In genomic region chr3:56321383-56321782, GRCh38 we compare ENCODE assay signal across 18 cellular contexts.
DNase-seq lines count a peak whose midpoint lies in the region; ATAC-seq and TF ChIP-seq lines count a peak whose summit lies in the region.
"Had no signal": no experiment of that assay in that cellular context is flagged by ENCODE, and none has a peak within 500 bp of the region (broad histone marks: within the 10 kb centered on the region; RNA-seq: fewer than 3 reads in every experiment).

No MANE protein-coding gene starts in this region.

- H3F3A ChIP-seq in OCI-LY1 (ENCODE audit: insufficient read depth, low read length): no peaks in the 10 kb centered on the region

- H3K9me2 ChIP-seq in OCI-LY1 (ENCODE audit: low read depth, low read length): no peaks in the 10 kb centered on the region

- H3K4me3 ChIP-seq in left ventricle myocardium inferior (no peak overlapping the region), BLaER1 (no peak overlapping the region), OCI-LY1 (ENCODE audit: low read depth, low read length, poor library complexity, severe bottlenecking) (no peak overlapping the region)
- H3K4me3 ChIP-seq: SJSA1 had no signal

- no peaks in the 10 kb centered on the region for H3K27me3 ChIP-seq in left ventricle myocardium inferior (ENCODE audit: low read depth)
- no peaks in the 10 kb centered on the region for H3K27me3 ChIP-seq in BLaER1
- H3K27me3 ChIP-seq in OCI-LY1 (ENCODE audit: insufficient read depth, low read length): no peaks in the 10 kb centered on the region
- H3K27me3 ChIP-seq: SJSA1 had no signal

- no peak overlapping the region for H2AFZ ChIP-seq in OCI-LY1 (ENCODE audit: low read length)

- H3K27me3 Mint-ChIP-seq in naive B cell: no peaks in the 10 kb centered on the region

- intact Hi-C loops in Right ventricle myocardium inferior (cut with DNase I) (no loop called here), left ventricle myocardium inferior (cut with micrococcal nuclease) (no loop called here)

- H3K27ac ChIP-seq in left ventricle myocardium inferior (replicated peaks) (no peak overlapping the region), BLaER1 (no peak overlapping the region), OCI-LY1 (ENCODE audit: low read depth, low read length, poor library complexity, severe bottlenecking) (peak overlapping the region; percentile 71)
- H3K27ac ChIP-seq: SJSA1 had no signal

- H4K20me1 ChIP-seq in BLaER1 (no peaks in the 10 kb centered on the region), OCI-LY1 (ENCODE audit: insufficient read depth, low read length) (no peaks in the 10 kb centered on the region)

- no peaks in the 10 kb centered on the region for H3K36me3 Mint-ChIP-seq in naive B cell
- H3K36me3 Mint-ChIP-seq: CD14-positive monocyte; CD8-positive, alpha-beta memory T cell had no signal

- H3K36me3 ChIP-seq in left ventricle myocardium inferior: no peaks in the 10 kb centered on the region
- no peaks in the 10 kb centered on the region for H3K36me3 ChIP-seq in BLaER1
- H3K36me3 ChIP-seq in OCI-LY1 (ENCODE audit: insufficient read depth, low read length): no peaks in the 10 kb centered on the region
- H3K36me3 ChIP-seq: SJSA1 had no signal

- DNase-seq in Right ventricle myocardium inferior (ENCODE audit: missing footprints) (no peak), left ventricle myocardium inferior (no peak), naive B cell (no peak)
- DNase-seq in NK-92 treated with Interleukin-12 subunit alpha and Interleukin-12 subunit beta, amount 100 ng/mL, for 24 hours (lab: John Stamatoyannopoulos, UW): no peak
- DNase-seq: AML-193; CD8-positive, alpha-beta memory T cell; DMS 273 treated with DMSO at 0.1 percent for 48 hours; DMS79; KBM-7; MM.1S; NCI-H2029; NCI-H446 treated with DMSO at 0.1 percent for 48 hours had no signal

- H3K27ac Mint-ChIP-seq in naive B cell: peak overlapping the region; percentile 17 to 72 (median 26)
- H3K27ac Mint-ChIP-seq: CD14-positive monocyte had no signal

- H3K4me2 ChIP-seq in BLaER1: peak overlapping the region; percentile 50
- no peak overlapping the region for H3K4me2 ChIP-seq in OCI-LY1 (ENCODE audit: low read length)

- no peak for TF ChIP-seq CTCF in left ventricle myocardium inferior (IDR thresholded peaks at IDR 0.05; ENCODE audit: borderline replicate concordance)
- TF ChIP-seq CTCF in OCI-LY1 (IDR thresholded peaks at IDR 0.05; ENCODE audit: low read length): no peak

- H3K4me3 Mint-ChIP-seq in naive B cell: peak overlapping the region in 2 of 8 donors; percentile 12 to 67
- H3K4me3 Mint-ChIP-seq: CD8-positive, alpha-beta memory T cell had no signal

- peaks cover 16% of the 10 kb centered on the region for H3K4me1 ChIP-seq in left ventricle myocardium inferior
- peaks cover 56% of the 10 kb centered on the region for H3K4me1 ChIP-seq in BLaER1
- H3K4me1 ChIP-seq in OCI-LY1 (ENCODE audit: insufficient read depth, low read length, severe bottlenecking): peaks cover 56% of the 10 kb centered on the region

- no peaks in the 10 kb centered on the region for H3K9me3 Mint-ChIP-seq in naive B cell
- H3K9me3 Mint-ChIP-seq: CD14-positive monocyte had no signal

- no peaks in the 10 kb centered on the region for H3K79me2 ChIP-seq in OCI-LY1 (ENCODE audit: insufficient read depth, low read length)

- H3K9me3 ChIP-seq in left ventricle myocardium inferior (replicated peaks): no peaks in the 10 kb centered on the region
- no peaks in the 10 kb centered on the region for H3K9me3 ChIP-seq in BLaER1
- no peaks in the 10 kb centered on the region for H3K9me3 ChIP-seq in OCI-LY1 (ENCODE audit: low read length)
- H3K9me3 ChIP-seq: SJSA1 had no signal

- ATAC-seq in Right ventricle myocardium inferior: peak; percentile 53
- peak in 1 of 2 donors; percentile 10 for ATAC-seq in naive B cell (ENCODE audit: low read depth in 2 of 2)
- ATAC-seq in HG02588 (IDR thresholded peaks at IDR 0.05; ENCODE audit: unreplicated experiment): no peak
- no peak for ATAC-seq in HG02623 (IDR thresholded peaks at IDR 0.05; ENCODE audit: unreplicated experiment)

- peaks cover 27 to 34% (median 33%) of the 10 kb centered on the region in 3 donors for H3K4me1 Mint-ChIP-seq in naive B cell
- H3K4me1 Mint-ChIP-seq: CD8-positive, alpha-beta memory T cell had no signal

- H3K9ac ChIP-seq in BLaER1 (no peak overlapping the region), OCI-LY1 (ENCODE audit: low read length) (no peak overlapping the region)
